Comparison of ENCODE assay signal across 8 cellular contexts in the genomic region with DNA sequence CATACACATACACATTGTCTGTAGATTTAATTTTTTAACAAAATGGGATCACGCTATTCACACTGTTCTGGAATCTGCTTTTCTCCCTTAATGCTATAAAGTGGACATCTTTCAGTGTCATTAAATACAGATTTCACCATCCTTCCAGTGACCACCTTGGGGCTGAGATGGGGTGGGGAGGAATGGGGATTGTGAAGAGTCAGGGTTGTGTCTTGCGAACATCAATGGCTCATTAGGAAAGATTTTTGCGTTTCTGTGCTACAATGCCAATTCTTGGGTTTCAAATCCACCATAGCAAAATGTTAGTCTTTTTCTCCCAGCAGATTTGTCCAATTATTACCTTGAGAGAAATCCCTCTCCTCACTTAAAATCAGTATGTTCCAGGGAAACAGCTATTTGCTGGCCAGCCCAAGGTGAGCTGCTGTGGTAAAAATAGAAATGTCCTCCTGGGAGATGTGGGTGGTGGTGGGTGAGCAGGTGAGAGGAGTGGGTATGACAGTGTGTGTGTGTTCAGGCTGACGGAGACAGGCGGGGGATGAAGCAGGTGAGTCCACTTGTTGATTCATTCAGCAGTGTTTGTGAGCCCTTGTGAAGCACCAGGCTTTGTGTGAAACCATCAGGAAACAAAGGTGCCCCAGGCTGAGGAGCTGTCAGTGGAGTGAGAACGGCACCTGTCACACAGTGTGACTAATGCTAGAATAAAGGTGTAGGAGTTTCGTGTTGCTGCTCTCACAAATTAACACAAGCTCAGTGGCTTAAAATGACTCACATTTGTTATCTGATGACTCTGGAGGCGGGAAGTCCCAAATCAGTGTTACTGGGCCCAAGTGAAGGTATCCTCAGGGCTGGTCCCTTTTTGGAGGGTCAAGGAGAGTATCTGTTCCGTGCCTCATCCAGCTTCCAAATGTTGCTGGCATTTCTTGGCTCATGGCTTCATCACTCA. TPM values are rescaled to one million over a fixed set of nuclear protein-coding genes. Genes with fewer than 3 reads are reported as not detected.
A peak's percentile ranks its signal among the peaks of the same experiment; 100 is the strongest.
DNase-seq lines count a peak whose midpoint lies in the region; ATAC-seq and TF ChIP-seq lines count a peak whose summit lies in the region.

No MANE protein-coding gene starts in this region.

- peak; percentile 93 for DNase-seq in DMS153 treated with DMSO at 0.1 percent for 48 hours (lab: John Stamatoyannopoulos, UW; ENCODE audit: unreplicated experiment)
- DNase-seq in NCI-H146 treated with DMSO at 0.1 percent for 48 hours (lab: John Stamatoyannopoulos, UW; ENCODE audit: unreplicated experiment), result peak; percentile 79
- DNase-seq in activated CD8-positive, alpha-beta memory T cell treated with anti-CD3 and anti-CD28 coated beads, Interleukin-2, amount 50 U/mL, for 24 hours (ENCODE audit: extremely low read depth), result peak; percentile 47
- DNase-seq in fibroblast of lung (ENCODE audit: low read depth in 2 of 2), result no peak
- DNase-seq in stimulated activated CD4-positive, alpha-beta T cell treated with anti-CD3 and anti-CD28 coated beads, Interleukin-12 subunit alpha, Interleukin-12 subunit beta, amount 100 ng/mL, for 24 hours (ENCODE audit: low read depth in 2 of 2), result peak; percentile 59 to 60
- DNase-seq in occipital lobe (lab: John Stamatoyannopoulos, UW), result no peak
- DNase-seq in 8988T, result no peak

- no peaks in the 10 kb centered on the region for H3K9me3 ChIP-seq in fibroblast of lung (ENCODE audit: control insufficient read depth, insufficient read depth, low read depth, low read length)

- TF ChIP-seq CTCF in fibroblast of lung (conservative IDR thresholded peaks at IDR 0.05 in 1 of 2, IDR thresholded peaks at IDR 0.05 in 1 of 2; ENCODE audit: low read depth in 1 of 2, low read length in 2 of 2), result no peak

- H3K36me3 ChIP-seq in fibroblast of lung (ENCODE audit: control insufficient read depth, insufficient read depth, low read length), result peaks cover 5% of the 10 kb centered on the region

- H4K20me1 ChIP-seq in fibroblast of lung (ENCODE audit: control insufficient read depth, extremely low read depth, insufficient read depth, low read length), result peaks cover 2% of the 10 kb centered on the region

- peaks cover 16% of the 10 kb centered on the region for H3K79me2 ChIP-seq in fibroblast of lung (ENCODE audit: control insufficient read depth, insufficient read depth, low read length)

- peak overlapping the region; percentile 94 for H3K4me2 ChIP-seq in fibroblast of lung (ENCODE audit: extremely low read depth, insufficient read depth, low read length)

- H3K4me1 ChIP-seq in fibroblast of lung (ENCODE audit: control insufficient read depth, extremely low read depth, insufficient read depth, low read length), result peaks cover 2% of the 10 kb centered on the region

- H2AFZ ChIP-seq in fibroblast of lung (ENCODE audit: low read length), result no peak overlapping the region

- peaks cover 13% of the 10 kb centered on the region for H3K27me3 ChIP-seq in fibroblast of lung (ENCODE audit: control insufficient read depth, insufficient read depth, low read length)

- H3K27ac ChIP-seq in fibroblast of lung (ENCODE audit: insufficient read depth, low read length), result no peak overlapping the region

- H3K9ac ChIP-seq in fibroblast of lung (ENCODE audit: insufficient read depth, low read length), result no peak overlapping the region

- ATAC-seq in HG02885 (IDR thresholded peaks at IDR 0.05; ENCODE audit: poor library complexity, unreplicated experiment), result no peak

- peak overlapping the region in 2 of 4 experiments; percentile 73 to 79 for H3K4me3 ChIP-seq in fibroblast of lung (replicated peaks in 1 of 4; ENCODE audit: control extremely low read depth in 1 of 4, insufficient read depth in 1 of 4, low read depth in 3 of 4, low read length in 4 of 4)

RNA-seq across cellular contexts. Expression of gene CBX6, which starts 1.7 kb away (rescaled TPM):
- total RNA-seq in fibroblast of lung, result 45.7 and 53.8 TPM in 2 replicates
- 20.3 and 25.5 TPM in 2 replicates for polyA plus RNA-seq in fibroblast of lung
- polyA plus RNA-seq in fibroblast of lung (2012), result 43.3 and 49.6 TPM in 2 replicates
- polyA minus RNA-seq in fibroblast of lung (ENCODE audit: low replicate concordance), result 110 and 129 TPM in 2 replicates
- total RNA-seq in occipital lobe, result 33.8 TPM

RNA-seq across cellular contexts. Expression of gene NPTXR, which starts 29.9 kb away (rescaled TPM):
- total RNA-seq in fibroblast of lung (1.0 and 2.0 TPM in 2 replicates), occipital lobe (11.5 TPM)
- polyA plus RNA-seq in fibroblast of lung, result 0.84 and 1.0 TPM in 2 replicates
- polyA plus RNA-seq in fibroblast of lung (2012), result 1.2 and 1.4 TPM in 2 replicates
- 2.9 and 3.9 TPM in 2 replicates for polyA minus RNA-seq in fibroblast of lung (ENCODE audit: low replicate concordance)

Comparison
In these comparisons a context has a peak if more than half of its experiments do, and no peak if none do; other contexts are left out.
1. DNase-seq: peak in DMS153 treated with DMSO at 0.1 percent for 48 hours (single experiment), NCI-H146 treated with DMSO at 0.1 percent for 48 hours (single experiment), activated CD8-positive, alpha-beta memory T cell treated with anti-CD3 and anti-CD28 coated beads, Interleukin-2, amount 50 U/mL, for 24 hours (single experiment) and stimulated activated CD4-positive, alpha-beta T cell treated with anti-CD3 and anti-CD28 coated beads, Interleukin-12 subunit alpha, Interleukin-12 subunit beta, amount 100 ng/mL, for 24 hours (2 of 2); none in fibroblast of lung (0 of 2), occipital lobe (single experiment) and 8988T (single experiment).